ENCODE assay signal across 17 cellular contexts in the genomic region with DNA sequence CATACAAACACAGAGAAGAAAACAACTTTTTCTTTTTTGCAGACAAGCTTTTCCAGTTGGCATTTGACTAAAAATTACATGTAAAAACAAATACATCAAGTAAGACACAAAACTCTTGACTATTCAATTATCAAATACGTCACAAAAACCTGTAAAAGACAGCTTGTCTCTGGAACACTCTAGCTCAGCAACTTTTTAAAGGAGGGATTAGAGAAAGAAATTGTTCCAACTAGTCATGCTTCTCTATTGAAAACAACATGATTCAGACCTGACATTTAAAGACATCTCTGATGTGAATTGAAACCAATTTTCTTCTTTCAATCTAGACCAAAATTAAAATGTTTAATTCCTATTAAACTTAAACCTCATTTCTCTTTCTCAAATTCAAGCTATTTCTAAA.
"Had no signal": no experiment of that assay in that cellular context is flagged by ENCODE, and none has a peak within 500 bp of the region (broad histone marks: within the 10 kb centered on the region; RNA-seq: fewer than 3 reads in every experiment).

No MANE protein-coding gene starts in this region.

- H3K36me3 Mint-ChIP-seq: brain, memory B cell had no signal

- H3K4me3 ChIP-seq: heart left ventricle, sigmoid colon, testis had no signal

- ATAC-seq: heart left ventricle, left lobe of liver had no signal

- H3K9me3 Mint-ChIP-seq: activated CD4-positive, alpha-beta T cell treated with anti-CD3 and anti-CD28 coated beads, Interleukin-2, amount 10 ng/mL, durations not matched to agents 24 days and 14 days; activated naive CD4-positive, alpha-beta T cell treated with anti-CD3 and anti-CD28 coated beads for 36 hours; brain; memory B cell had no signal

- H3K36me3 ChIP-seq: heart left ventricle, sigmoid colon had no signal

- H3K4me3 Mint-ChIP-seq: activated CD4-positive, alpha-beta T cell treated with anti-CD3 and anti-CD28 coated beads, Interleukin-2, amount 10 ng/mL, durations not matched to agents 24 days and 14 days; activated naive CD4-positive, alpha-beta T cell treated with anti-CD3 and anti-CD28 coated beads for 36 hours; brain; memory B cell had no signal

- H3K9me3 ChIP-seq: heart left ventricle, sigmoid colon, testis had no signal

- H3K27ac ChIP-seq: epithelial cell of prostate, heart left ventricle, sigmoid colon, testis, VCaP had no signal

- FAIRE-seq: frontal cortex had no signal

- H3K4me1 ChIP-seq: heart left ventricle, sigmoid colon, testis had no signal

- H3K27me3 Mint-ChIP-seq: activated CD4-positive, alpha-beta T cell treated with anti-CD3 and anti-CD28 coated beads, Interleukin-2, amount 10 ng/mL, durations not matched to agents 24 days and 14 days; brain; memory B cell had no signal

- H3K27me3 ChIP-seq: heart left ventricle, sigmoid colon, testis had no signal

- H3K27ac Mint-ChIP-seq: activated CD4-positive, alpha-beta T cell treated with anti-CD3 and anti-CD28 coated beads, Interleukin-2, amount 10 ng/mL, durations not matched to agents 24 days and 14 days; activated naive CD4-positive, alpha-beta T cell treated with anti-CD3 and anti-CD28 coated beads for 36 hours; memory B cell had no signal

- DNase-seq: activated CD4-positive, alpha-beta T cell treated with anti-CD3 and anti-CD28 coated beads, Interleukin-2, amount 10 ng/mL, durations not matched to agents 24 days and 14 days; activated naive CD4-positive, alpha-beta T cell treated with anti-CD3 and anti-CD28 coated beads for 36 hours; amygdala; effector memory CD4-positive, alpha-beta T cell; heart left ventricle; islet precursor cell; sigmoid colon; stimulated activated CD4-positive, alpha-beta T cell treated with anti-CD3 and anti-CD28 coated beads, Interleukin-12 subunit alpha, Interleukin-12 subunit beta, amount 100 ng/mL, for 4 hours; stimulated activated naive CD4-positive, alpha-beta T cell treated with Interleukin-2 at 50 U/mL for 16 hours; T-helper 9 cell; testis had no signal
